ENCODE assay signal across 22 cellular contexts in the genomic region with DNA sequence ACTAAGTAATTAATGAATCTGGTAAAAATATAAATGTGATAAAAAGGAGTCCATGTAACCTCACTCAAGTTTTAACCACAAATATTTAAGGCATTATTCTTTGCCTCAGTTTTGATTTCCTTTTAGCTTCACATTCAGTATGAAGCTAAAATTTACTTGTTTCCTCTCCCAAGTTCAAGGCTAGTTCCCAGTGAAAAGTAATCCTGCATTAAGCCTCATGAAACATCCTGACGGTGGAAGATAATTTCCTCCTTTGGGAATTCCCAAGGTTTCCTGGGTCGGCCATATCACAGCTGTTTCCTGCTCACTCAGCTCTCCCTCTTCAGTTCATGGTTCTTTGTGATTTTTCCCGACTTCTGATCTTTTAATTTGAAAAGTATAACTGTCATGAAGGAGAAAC.
DNase-seq lines count a peak whose midpoint lies in the region; ATAC-seq, FAIRE-seq and TF ChIP-seq lines count a peak whose summit lies in the region.
"Had no signal": no experiment of that assay in that cellular context is flagged by ENCODE, and none has a peak within 500 bp of the region (broad histone marks: within the 10 kb centered on the region; RNA-seq: fewer than 3 reads in every experiment).

No MANE protein-coding gene starts in this region.

- 0 out of 2 replicates have a peak overlapping the region, but pooled peaks have one; percentile 15 for H2AFZ ChIP-seq in H1 (ENCODE audit: low read length)

- peak; percentile 58 for DNase-seq in D341Med (ENCODE audit: low spot score)
- DNase-seq in NCI-H524 treated with DMSO at 0.1 percent for 48 hours (lab: John Stamatoyannopoulos, UW), result peak; percentile 24
- DNase-seq in H1 (ENCODE audit: low read depth in 1 of 2, low spot score in 2 of 2), result no peak
- DNase-seq in mesothelial cell of epicardium (ENCODE audit: low spot score in 2 of 2, unreplicated experiment in 2 of 2), result no peak
- no peak for DNase-seq in OCI-M1 (lab: John Stamatoyannopoulos, UW)
- DNase-seq: Calu3; CD8-positive, alpha-beta T cell; NCI-H1417 treated with DMSO at 0.1 percent for 48 hours; NCI-H187 treated with DMSO at 0.1 percent for 48 hours; NCI-H446; NCI-H748 treated with DMSO at 0.1 percent for 48 hours; SIG-M5 had no signal

- H2AK5ac ChIP-seq in H1 (ENCODE audit: low read depth, low read length), result no peak overlapping the region

- ATAC-seq in HG03460 (IDR thresholded peaks at IDR 0.05; ENCODE audit: unreplicated experiment) (no peak), HG03378 (IDR thresholded peaks at IDR 0.05; ENCODE audit: unreplicated experiment) (no peak), SK-N-SH treated with all-trans-retinoic acid at 6 μM for 48 hours (no peak)
- ATAC-seq: A549; CD8-positive, alpha-beta T cell had no signal

- no peak for TF ChIP-seq CTCF in H1 (IDR thresholded peaks at IDR 0.05; ENCODE audit: control extremely low read depth in 1 of 3, insufficient read depth in 1 of 3, low read depth in 1 of 3, low read length in 3 of 3)
- no peak for TF ChIP-seq CTCF in mesothelial cell of epicardium (IDR thresholded peaks at IDR 0.05; ENCODE audit: unreplicated experiment)

- no peak overlapping the region for H3K4me2 ChIP-seq in H1 (ENCODE audit: insufficient read depth in 1 of 2, low read depth in 2 of 2, low read length in 2 of 2)
- H3K4me2 ChIP-seq: A549; BLaER1 treated with 17β-estradiol and CSF1 and Interleukin-3, amounts not matched to agents 10 nM and 100 nM; KMS-11 had no signal

- CTCF ChIA-PET in H1 (lab: Charles Lee; ENCODE audit: partially characterized antibody), result interaction anchor here (0.7 kb wide), 1 partner anchor 41 kb away, joined by 3 read pairs; no protein-coding TSS in a partner anchor

- H3K27me3 ChIP-seq in H1 (replicated peaks in 1 of 4; ENCODE audit: control insufficient read depth in 3 of 4, extremely low read depth in 1 of 4, insufficient read depth in 3 of 4, low read length in 3 of 4), result no peaks in the 10 kb centered on the region
- H3K27me3 ChIP-seq: BLaER1 treated with 17β-estradiol and CSF1 and Interleukin-3, amounts not matched to agents 10 nM and 100 nM had no signal

- H3K14ac ChIP-seq in H1 (ENCODE audit: insufficient read length), result no peak overlapping the region

- no peaks in the 10 kb centered on the region for H3K36me3 Mint-ChIP-seq in mesothelial cell of epicardium
- H3K36me3 Mint-ChIP-seq: CD8-positive, alpha-beta T cell had no signal

- H2BK5ac ChIP-seq in H1 (ENCODE audit: low read depth, low read length), result no peak overlapping the region

- no peak overlapping the region for H3K27ac ChIP-seq in H1 (ENCODE audit: low read depth, low read length)
- H3K27ac ChIP-seq: A549; BLaER1 treated with 17β-estradiol and CSF1 and Interleukin-3, amounts not matched to agents 10 nM and 100 nM; HL-60; KMS-11; RWPE1 had no signal

- no peak overlapping the region for H3K4me3 ChIP-seq in H1 (ENCODE audit: extremely low read depth in 1 of 4, insufficient read depth in 2 of 4, low read depth in 3 of 4, low read length in 4 of 4)
- H3K4me3 ChIP-seq: A549; BLaER1 treated with 17β-estradiol and CSF1 and Interleukin-3, amounts not matched to agents 10 nM and 100 nM had no signal

- H3K27ac Mint-ChIP-seq in mesothelial cell of epicardium, result peak overlapping the region; percentile 22
- H3K27ac Mint-ChIP-seq: CD8-positive, alpha-beta T cell had no signal

- peaks cover 31% of the 10 kb centered on the region for H3K4me1 Mint-ChIP-seq in mesothelial cell of epicardium

- H2BK20ac ChIP-seq in H1 (ENCODE audit: low read length), result no peak overlapping the region

- H3K23me2 ChIP-seq in H1 (ENCODE audit: low read depth, low read length), result no peaks in the 10 kb centered on the region

- H2BK15ac ChIP-seq in H1 (ENCODE audit: low read length), result no peak overlapping the region

- no peak overlapping the region for H3K18ac ChIP-seq in H1 (ENCODE audit: extremely low read depth, low read length)

- no peaks in the 10 kb centered on the region for H3K27me3 Mint-ChIP-seq in mesothelial cell of epicardium (ENCODE audit: low read depth)

- no peak for TF ChIP-seq POLR2A in H1 (IDR thresholded peaks at IDR 0.05; ENCODE audit: control extremely low read depth in 1 of 2, low read depth in 2 of 2, low read length in 2 of 2)

- no peaks in the 10 kb centered on the region for H3K9me3 ChIP-seq in H1 (ENCODE audit: insufficient read depth in 2 of 2, low read depth in 1 of 2, low read length in 1 of 2)
- H3K9me3 ChIP-seq: A549 had no signal

- H4K8ac ChIP-seq in H1 (ENCODE audit: extremely low read depth, insufficient read depth, low read length), result no peak overlapping the region

- no peak overlapping the region for H4K5ac ChIP-seq in H1 (ENCODE audit: insufficient read length, low read depth, low read length)

- H3K9ac ChIP-seq in H1 (replicated peaks in 1 of 4; ENCODE audit: extremely low read depth in 1 of 4, low read depth in 3 of 4, low read length in 3 of 4), result no peak overlapping the region
- H3K9ac ChIP-seq: BLaER1 treated with 17β-estradiol and CSF1 and Interleukin-3, amounts not matched to agents 10 nM and 100 nM; KMS-11 had no signal

- TF ChIP-seq EP300 in H1 (IDR thresholded peaks at IDR 0.05; ENCODE audit: borderline replicate concordance in 1 of 2, low read depth in 2 of 2, low read length in 2 of 2), result no peak

- no peak for TF ChIP-seq RAD21 in H1 (IDR thresholded peaks at IDR 0.05 in 1 of 2, conservative IDR thresholded peaks at IDR 0.05 in 1 of 2; ENCODE audit: low read depth in 2 of 2, low read length in 2 of 2)

- no peak overlapping the region for H3K56ac ChIP-seq in H1 (replicated peaks; ENCODE audit: insufficient read length, low read depth, low read length)

- H3K79me2 ChIP-seq in H1 (ENCODE audit: control insufficient read depth in 1 of 2, insufficient read depth in 2 of 2, low read length in 2 of 2), result no peaks in the 10 kb centered on the region

- H3K36me3 ChIP-seq in H1 (ENCODE audit: control insufficient read depth in 2 of 4, insufficient read depth in 4 of 4, low read length in 3 of 4), result no peaks in the 10 kb centered on the region
- H3K36me3 ChIP-seq: BLaER1 treated with 17β-estradiol and CSF1 and Interleukin-3, amounts not matched to agents 10 nM and 100 nM had no signal

- WGBS in H1 (ENCODE audit: extremely low coverage in 1 of 2, insufficient coverage in 1 of 2, insufficient read length in 1 of 2, insufficient replicate concordance in 2 of 2, low coverage in 1 of 2, low lambda C conversion rate in 2 of 2, missing lambda C conversion rate in 1 of 2), 2 experiments, result 92% methylated on average over 3 of the region's 3 CpGs; no CpG with 5 or more reads in 1 of the 2 experiments

- H4K20me1 ChIP-seq in H1 (replicated peaks in 1 of 2; ENCODE audit: control insufficient read depth in 1 of 2, insufficient read depth in 2 of 2, low read length in 2 of 2), result no peaks in the 10 kb centered on the region
- H4K20me1 ChIP-seq: BLaER1 treated with 17β-estradiol and CSF1 and Interleukin-3, amounts not matched to agents 10 nM and 100 nM had no signal

- no peak overlapping the region for H4K91ac ChIP-seq in H1 (replicated peaks; ENCODE audit: insufficient read length, low read length)

- no peak overlapping the region for H3K23ac ChIP-seq in H1 (ENCODE audit: insufficient read length)

- H3K4me3 Mint-ChIP-seq in mesothelial cell of epicardium, result no peak overlapping the region
- H3K4me3 Mint-ChIP-seq: CD8-positive, alpha-beta T cell had no signal

- no peak for FAIRE-seq in H1 (lab: Jason Lieb, UNC)
- FAIRE-seq: A549, GM12891, GM18507 had no signal

- POLR2A ChIA-PET in H1 (lab: Charles Lee; ENCODE audit: partially characterized antibody), result no interaction called here

- H2BK120ac ChIP-seq in H1 (replicated peaks; ENCODE audit: low read depth, low read length), result no peak overlapping the region

- H3K79me1 ChIP-seq in H1 (ENCODE audit: low read depth, low read length), result no peaks in the 10 kb centered on the region

- peaks cover 6% of the 10 kb centered on the region for H3K9me3 Mint-ChIP-seq in mesothelial cell of epicardium

- no peaks in the 10 kb centered on the region for H3K4me1 ChIP-seq in H1 (replicated peaks in 1 of 4; ENCODE audit: control insufficient read depth in 3 of 4, insufficient read depth in 4 of 4, low read length in 3 of 4)
- H3K4me1 ChIP-seq: A549; BLaER1 treated with 17β-estradiol and CSF1 and Interleukin-3, amounts not matched to agents 10 nM and 100 nM had no signal

- H2BK12ac ChIP-seq in H1 (ENCODE audit: low read depth, low read length), result no peak overlapping the region

- no peak overlapping the region for H3K4ac ChIP-seq in H1 (replicated peaks; ENCODE audit: insufficient read length, low read depth, low read length)

TF ChIP-seq in H1, 55 proteins besides CTCF, POLR2A, EP300 and RAD21:
- no peak for TF ChIP-seq POLR2AphosphoS5 (IDR thresholded peaks at IDR 0.05; ENCODE audit: low read depth, low read length)
- no peak for TF ChIP-seq CBX8 (IDR thresholded peaks at IDR 0.05; ENCODE audit: borderline replicate concordance, low read depth, low read length)
- no peak for TF ChIP-seq NRF1 (IDR thresholded peaks at IDR 0.05; ENCODE audit: low read depth, low read length)
- no peak for TF ChIP-seq KDM4A (IDR thresholded peaks at IDR 0.05; ENCODE audit: low read depth, low read length, severe bottlenecking)
- TF ChIP-seq TEAD4 (IDR thresholded peaks at IDR 0.05; ENCODE audit: low read depth, low read length), result no peak
- no peak for TF ChIP-seq KDM1A (IDR thresholded peaks at IDR 0.05; ENCODE audit: borderline replicate concordance, low read length)

TF ChIP-seq in SK-N-SH treated with all-trans-retinoic acid at 6 μM for 48 hours, 23 proteins besides CTCF, POLR2A, EP300 and RAD21 (continues in another document):
- TF ChIP-seq ZNF70 (CRISPR knock-in tag; IDR thresholded peaks at IDR 0.05) (no peak), ZNF8 (CRISPR knock-in tag; IDR thresholded peaks at IDR 0.05) (no peak), ZFP3 (CRISPR knock-in tag; IDR thresholded peaks at IDR 0.05) (no peak), ARNTL (CRISPR knock-in tag; IDR thresholded peaks at IDR 0.05; ENCODE audit: borderline replicate concordance, low read depth) (no peak), SNAI2 (CRISPR knock-in tag; IDR thresholded peaks at IDR 0.05) (no peak)
- TF ChIP-seq, protein P1, sequence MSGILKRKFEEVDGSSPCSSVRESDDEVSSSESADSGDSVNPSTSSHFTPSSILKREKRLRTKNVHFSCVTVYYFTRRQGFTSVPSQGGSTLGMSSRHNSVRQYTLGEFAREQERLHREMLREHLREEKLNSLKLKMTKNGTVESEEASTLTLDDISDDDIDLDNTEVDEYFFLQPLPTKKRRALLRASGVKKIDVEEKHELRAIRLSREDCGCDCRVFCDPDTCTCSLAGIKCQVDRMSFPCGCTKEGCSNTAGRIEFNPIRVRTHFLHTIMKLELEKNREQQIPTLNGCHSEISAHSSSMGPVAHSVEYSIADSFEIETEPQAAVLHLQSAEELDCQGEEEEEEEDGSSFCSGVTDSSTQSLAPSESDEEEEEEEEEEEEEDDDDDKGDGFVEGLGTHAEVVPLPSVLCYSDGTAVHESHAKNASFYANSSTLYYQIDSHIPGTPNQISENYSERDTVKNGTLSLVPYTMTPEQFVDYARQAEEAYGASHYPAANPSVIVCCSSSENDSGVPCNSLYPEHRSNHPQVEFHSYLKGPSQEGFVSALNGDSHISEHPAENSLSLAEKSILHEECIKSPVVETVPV (CRISPR knock-in tag; IDR thresholded peaks at IDR 0.05), result no peak

Comparison
In these comparisons a context has a peak if more than half of its experiments do, and no peak if none do; other contexts are left out.
1. DNase-seq: peak in D341Med (single experiment) and NCI-H524 treated with DMSO at 0.1 percent for 48 hours (single experiment); none in H1 (0 of 2), mesothelial cell of epicardium (0 of 2) and OCI-M1 (single experiment).